Comparison of ENCODE assay signal across 12 cellular contexts in the genomic region with DNA sequence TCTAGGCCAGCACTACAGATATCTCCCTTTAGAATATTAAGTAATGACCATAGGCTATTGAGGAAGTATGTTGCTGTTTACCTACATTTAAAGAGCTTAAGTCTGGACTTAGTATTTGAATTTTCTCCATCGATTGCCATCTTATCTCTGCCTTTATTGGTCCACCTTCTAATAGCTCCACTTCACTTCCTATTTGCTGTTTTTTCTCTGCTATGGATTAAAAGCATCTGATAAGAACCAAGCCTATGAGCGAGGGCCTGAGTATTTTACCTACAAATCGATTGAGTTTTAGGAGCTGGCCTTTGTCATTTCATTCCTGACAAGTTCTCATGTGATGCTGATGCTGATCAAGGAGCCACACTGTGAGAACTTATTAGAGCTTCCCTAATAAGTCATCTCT.
"Had no signal": no experiment of that assay in that cellular context is flagged by ENCODE, and none has a peak within 500 bp of the region (broad histone marks: within the 10 kb centered on the region; RNA-seq: fewer than 3 reads in every experiment).

No MANE protein-coding gene starts in this region.

- ATAC-seq: left ventricle myocardium superior; right lobe of liver; stimulated activated naive CD8-positive, alpha-beta T cell treated with anti-CD3 and anti-CD28 coated beads, Interleukin-15, Interleukin-2, amounts not matched to agents 100 U/mL and 50 U/mL, for 24 hours had no signal

- H3K36me3 ChIP-seq: brain microvascular endothelial cell, prostate gland, right lobe of liver, suprapubic skin had no signal

- H3K4me1 ChIP-seq: prostate gland had no signal

- H3K9me3 ChIP-seq: prostate gland, right lobe of liver, suprapubic skin had no signal

- H3K27me3 ChIP-seq: brain microvascular endothelial cell, right lobe of liver, suprapubic skin had no signal

- DNase-seq: activated CD4-positive, CD25-positive, alpha-beta regulatory T cell; activated naive CD4-positive, alpha-beta T cell treated with anti-CD3 and anti-CD28 coated beads, Interleukin-2, amount 50 U/mL, for 16 hours; brain microvascular endothelial cell; cerebellar nuclear complex; dermis blood vessel endothelial cell; hippocampal formation; left ventricle myocardium superior; right lobe of liver; stimulated activated CD4-positive, alpha-beta T cell treated with anti-CD3 and anti-CD28 coated beads, Interleukin-12 subunit alpha, Interleukin-12 subunit beta, amount 100 ng/mL, for 4 hours; stimulated activated naive CD8-positive, alpha-beta T cell treated with anti-CD3 and anti-CD28 coated beads, Interleukin-15, Interleukin-2, amounts not matched to agents 100 U/mL and 50 U/mL, for 24 hours had no signal

- H3K4me3 ChIP-seq: prostate gland, right lobe of liver, suprapubic skin had no signal

- H3K27ac ChIP-seq: brain microvascular endothelial cell, prostate gland, right lobe of liver, suprapubic skin had no signal
